In genomic region chr1:12508849-12509248, GRCh38 we compare ENCODE assay signal across 21 cellular contexts.
DNase-seq lines count a peak whose midpoint lies in the region; ATAC-seq and TF ChIP-seq lines count a peak whose summit lies in the region.
"Had no signal": no experiment of that assay in that cellular context is flagged by ENCODE, and none has a peak within 500 bp of the region (broad histone marks: within the 10 kb centered on the region; RNA-seq: fewer than 3 reads in every experiment).

No MANE protein-coding gene starts in this region.

- POLR2A ChIA-PET in CD4-positive, alpha-beta T cell (lab: Charles Lee): interaction anchor here (0.9 to 4.0 kb wide), 2 partner anchors 20 to 31 kb away, joined by 3 to 68 read pairs; no protein-coding TSS in a partner anchor
- POLR2A ChIA-PET in naive thymus-derived CD8-positive, alpha-beta T cell (lab: Charles Lee): interaction anchor here (1.0 kb wide), 1 partner anchor 143 kb away, joined by 4 read pairs; no protein-coding TSS in a partner anchor
- POLR2A ChIA-PET in RWPE1 (lab: Yijun Ruan, JAX; ENCODE audit: low non-redundant PET): no interaction called here

- no peaks in the 10 kb centered on the region for H3K9me3 ChIP-seq in CD4-positive, alpha-beta T cell (ENCODE audit: control insufficient read depth, low read length)
- H3K9me3 ChIP-seq: esophagus squamous epithelium, SJCRH30 had no signal

- DNase-seq in activated CD4-positive, alpha-beta T cell treated with anti-CD3 and anti-CD28 coated beads, Interleukin-2, amount 10 ng/mL, durations not matched to agents 24 days and 14 days: no peak
- no peak for DNase-seq in activated CD4-positive, alpha-beta T cell treated with anti-CD3 and anti-CD28 coated beads for 48 hours
- DNase-seq in CD4-positive, alpha-beta T cell: no peak
- no peak for DNase-seq in activated T-helper 2 cell treated with anti-CD3 and anti-CD28 coated beads, Interferon-gamma antibody, Interleukin-2, Interleukin-4, amounts not matched to agents 10 μg/mL and 5 μg/mL and 100 μg/mL, durations not matched to agents 14 hours and 24 hours and 36 hours (ENCODE audit: low spot score)
- DNase-seq in naive thymus-derived CD8-positive, alpha-beta T cell: no peak
- no peak for DNase-seq in RWPE1 (ENCODE audit: low spot score)
- DNase-seq in DMS114 treated with DMSO at 0.1 percent for 48 hours (lab: John Stamatoyannopoulos, UW; ENCODE audit: unreplicated experiment): no peak
- no peak for DNase-seq in Right ventricle myocardium inferior (ENCODE audit: missing footprints)
- DNase-seq: central memory CD4-positive, alpha-beta T cell; dermis blood vessel endothelial cell; DMS53; esophagus squamous epithelium; foreskin melanocyte; NCI-H146; NCI-H2107; NCI-H748 treated with DMSO at 0.1 percent for 48 hours; retina; SJCRH30; stimulated activated CD4-positive, alpha-beta T cell treated with anti-CD3 and anti-CD28 coated beads, Interleukin-1b, Interleukin-23, amount 100 ng/mL, for 48 hours; stimulated activated CD8-positive, alpha-beta memory T cell treated with anti-CD3 and anti-CD28 coated beads, Interleukin-4, amount 100 ng/mL, for 48 hours; trophoblast cell had no signal

- peak overlapping the region; percentile 73 for H3K4me3 Mint-ChIP-seq in activated CD4-positive, alpha-beta T cell treated with anti-CD3 and anti-CD28 coated beads, Interleukin-2, amount 10 ng/mL, durations not matched to agents 24 days and 14 days
- H3K4me3 Mint-ChIP-seq in CD4-positive, alpha-beta T cell: peak overlapping the region; percentile 72
- no peak overlapping the region for H3K4me3 Mint-ChIP-seq in activated T-helper 2 cell treated with anti-CD3 and anti-CD28 coated beads, Interferon-gamma antibody, Interleukin-2, Interleukin-4, amounts not matched to agents 10 μg/mL and 5 μg/mL and 100 μg/mL, durations not matched to agents 14 hours and 24 hours and 36 hours (ENCODE audit: low read depth)
- H3K4me3 Mint-ChIP-seq in naive thymus-derived CD8-positive, alpha-beta T cell: peak overlapping the region in 4 of 10 donors; percentile 10 to 54 (median 46)

- ATAC-seq in CD4-positive, alpha-beta T cell (ENCODE audit: poor library complexity): no peak
- ATAC-seq in naive thymus-derived CD8-positive, alpha-beta T cell: no peak
- ATAC-seq in Right ventricle myocardium inferior: no peak

- no peaks in the 10 kb centered on the region for H3K27me3 Mint-ChIP-seq in activated CD4-positive, alpha-beta T cell treated with anti-CD3 and anti-CD28 coated beads, Interleukin-2, amount 10 ng/mL, durations not matched to agents 24 days and 14 days
- no peaks in the 10 kb centered on the region for H3K27me3 Mint-ChIP-seq in CD4-positive, alpha-beta T cell
- no peaks in the 10 kb centered on the region for H3K27me3 Mint-ChIP-seq in activated T-helper 2 cell treated with anti-CD3 and anti-CD28 coated beads, Interferon-gamma antibody, Interleukin-2, Interleukin-4, amounts not matched to agents 10 μg/mL and 5 μg/mL and 100 μg/mL, durations not matched to agents 14 hours and 24 hours and 36 hours (ENCODE audit: low read depth)
- no peaks in the 10 kb centered on the region for H3K27me3 Mint-ChIP-seq in naive thymus-derived CD8-positive, alpha-beta T cell

- H3K9me3 Mint-ChIP-seq in activated CD4-positive, alpha-beta T cell treated with anti-CD3 and anti-CD28 coated beads, Interleukin-2, amount 10 ng/mL, durations not matched to agents 24 days and 14 days: no peaks in the 10 kb centered on the region
- peaks cover 3% of the 10 kb centered on the region for H3K9me3 Mint-ChIP-seq in CD4-positive, alpha-beta T cell
- no peaks in the 10 kb centered on the region for H3K9me3 Mint-ChIP-seq in activated T-helper 2 cell treated with anti-CD3 and anti-CD28 coated beads, Interferon-gamma antibody, Interleukin-2, Interleukin-4, amounts not matched to agents 10 μg/mL and 5 μg/mL and 100 μg/mL, durations not matched to agents 14 hours and 24 hours and 36 hours
- H3K9me3 Mint-ChIP-seq in naive thymus-derived CD8-positive, alpha-beta T cell: peaks cover 0 to 10% (median 2%) of the 10 kb centered on the region in 9 donors

- H3K4me1 Mint-ChIP-seq in activated CD4-positive, alpha-beta T cell treated with anti-CD3 and anti-CD28 coated beads, Interleukin-2, amount 10 ng/mL, durations not matched to agents 24 days and 14 days: peaks cover 37% of the 10 kb centered on the region
- peaks cover 54% of the 10 kb centered on the region for H3K4me1 Mint-ChIP-seq in CD4-positive, alpha-beta T cell (ENCODE audit: low read depth)
- H3K4me1 Mint-ChIP-seq in activated T-helper 2 cell treated with anti-CD3 and anti-CD28 coated beads, Interferon-gamma antibody, Interleukin-2, Interleukin-4, amounts not matched to agents 10 μg/mL and 5 μg/mL and 100 μg/mL, durations not matched to agents 14 hours and 24 hours and 36 hours (ENCODE audit: low read depth): peaks cover 34% of the 10 kb centered on the region
- H3K4me1 Mint-ChIP-seq in naive thymus-derived CD8-positive, alpha-beta T cell: peaks cover 24 to 56% (median 49%) of the 10 kb centered on the region in 4 donors

- intact Hi-C loops in activated CD4-positive, alpha-beta T cell treated with anti-CD3 and anti-CD28 coated beads, Interleukin-2, amount 10 ng/mL, durations not matched to agents 24 days and 14 days (cut with micrococcal nuclease): no loop called here
- intact Hi-C loops in CD4-positive, alpha-beta T cell (cut with DNase I, micrococcal nuclease): loop anchor here in 1 of 2 experiments (5.0 kb wide), 1 partner anchor 108 kb away; the partner anchor contains the start of gene DHRS3
- intact Hi-C loops in activated T-helper 2 cell treated with anti-CD3 and anti-CD28 coated beads, Interferon-gamma antibody, Interleukin-2, Interleukin-4, amounts not matched to agents 10 μg/mL and 5 μg/mL and 100 μg/mL, durations not matched to agents 14 hours and 24 hours and 36 hours (cut with micrococcal nuclease): no loop called here
- intact Hi-C loops in Right ventricle myocardium inferior (cut with DNase I): no loop called here

- no peak overlapping the region for H3K27ac ChIP-seq in CD4-positive, alpha-beta T cell (ENCODE audit: low read depth, low read length)
- H3K27ac ChIP-seq in RWPE1: no peak overlapping the region
- H3K27ac ChIP-seq: SJCRH30 had no signal

- H3K27ac Mint-ChIP-seq in activated CD4-positive, alpha-beta T cell treated with anti-CD3 and anti-CD28 coated beads, Interleukin-2, amount 10 ng/mL, durations not matched to agents 24 days and 14 days: peak overlapping the region; percentile 82
- peak overlapping the region; percentile 96 for H3K27ac Mint-ChIP-seq in CD4-positive, alpha-beta T cell
- H3K27ac Mint-ChIP-seq in activated T-helper 2 cell treated with anti-CD3 and anti-CD28 coated beads, Interferon-gamma antibody, Interleukin-2, Interleukin-4, amounts not matched to agents 10 μg/mL and 5 μg/mL and 100 μg/mL, durations not matched to agents 14 hours and 24 hours and 36 hours: peak overlapping the region; percentile 78
- H3K27ac Mint-ChIP-seq in naive thymus-derived CD8-positive, alpha-beta T cell: peak overlapping the region; percentile 63 to 99 (median 89)

- peaks cover 22% of the 10 kb centered on the region for H3K36me3 Mint-ChIP-seq in activated CD4-positive, alpha-beta T cell treated with anti-CD3 and anti-CD28 coated beads, Interleukin-2, amount 10 ng/mL, durations not matched to agents 24 days and 14 days (ENCODE audit: low read depth)
- H3K36me3 Mint-ChIP-seq in CD4-positive, alpha-beta T cell (ENCODE audit: low read depth): peaks cover 65% of the 10 kb centered on the region
- H3K36me3 Mint-ChIP-seq in activated T-helper 2 cell treated with anti-CD3 and anti-CD28 coated beads, Interferon-gamma antibody, Interleukin-2, Interleukin-4, amounts not matched to agents 10 μg/mL and 5 μg/mL and 100 μg/mL, durations not matched to agents 14 hours and 24 hours and 36 hours (ENCODE audit: low read depth): peaks cover 38% of the 10 kb centered on the region
- peaks cover 5 to 32% (median 25%) of the 10 kb centered on the region in 3 donors for H3K36me3 Mint-ChIP-seq in naive thymus-derived CD8-positive, alpha-beta T cell

- H3K27me3 ChIP-seq in CD4-positive, alpha-beta T cell (ENCODE audit: control insufficient read depth, insufficient read depth, low read length): no peaks in the 10 kb centered on the region
- H3K27me3 ChIP-seq: esophagus squamous epithelium, SJCRH30 had no signal

- no peak for TF ChIP-seq CTCF in CD4-positive, alpha-beta T cell (IDR thresholded peaks at IDR 0.05)
- TF ChIP-seq CTCF in RWPE1 (conservative IDR thresholded peaks at IDR 0.05; ENCODE audit: low read depth): no peak

- CTCF ChIA-PET in CD4-positive, alpha-beta T cell (lab: Charles Lee): interaction anchor here (1.2 kb wide), 1 partner anchor 111 kb away, joined by 4 read pairs; no protein-coding TSS in a partner anchor
- CTCF ChIA-PET in RWPE1 (lab: Yijun Ruan, JAX): interaction anchor here (0.6 kb wide), 2 partner anchors 29 to 384 kb away, joined by 3 to 5 read pairs; no protein-coding TSS in a partner anchor
